ENCODE assay signal across 7 cellular contexts in the genomic region with DNA sequence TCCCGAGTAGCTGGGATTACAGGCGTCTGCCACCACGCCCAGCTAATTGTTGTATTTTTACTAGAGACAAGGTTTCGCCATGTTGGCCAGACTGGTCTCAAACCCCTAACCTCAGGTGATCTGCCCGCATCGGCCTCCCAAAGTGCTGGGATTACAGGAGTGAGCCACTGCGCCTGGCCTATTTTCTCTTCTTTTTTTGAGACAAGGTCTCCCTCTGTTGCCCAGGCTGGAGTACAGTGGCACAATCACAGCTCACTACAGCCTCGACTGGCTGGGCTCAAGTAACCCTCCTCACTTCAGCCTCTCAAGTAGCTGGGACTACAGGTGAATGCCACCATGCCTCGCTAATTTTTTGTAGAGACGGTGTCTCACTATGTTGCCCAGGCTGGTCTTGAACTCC. TPM values are rescaled to one million over a fixed set of nuclear protein-coding genes. Genes with fewer than 3 reads are reported as not detected.
"Had no signal": no experiment of that assay in that cellular context is flagged by ENCODE, and none has a peak within 500 bp of the region (broad histone marks: within the 10 kb centered on the region; RNA-seq: fewer than 3 reads in every experiment).

No MANE protein-coding gene starts in this region.

RNA-seq across cellular contexts. Expression of a gene that starts 9.1 kb away (rescaled TPM):
- total RNA-seq: GM23248, GM23338, H1, H4, H7, H9, HFFc6 had no signal
- polyA plus RNA-seq: GM23248, GM23338, H1 had no signal

RNA-seq across cellular contexts. Expression of a gene that starts 9.6 kb away (rescaled TPM):
- total RNA-seq: GM23248, GM23338, H1, H4, H9, HFFc6 had no signal
- polyA plus RNA-seq: GM23248, GM23338 had no signal
